14 cellular contexts compared by ENCODE assay signal in genomic region chr7:104845541-104845940, GRCh38.
"Had no signal": no experiment of that assay in that cellular context is flagged by ENCODE, and none has a peak within 500 bp of the region (broad histone marks: within the 10 kb centered on the region; RNA-seq: fewer than 3 reads in every experiment).

No MANE protein-coding gene starts in this region.

- H3K9me3 ChIP-seq: colonic mucosa, esophagus squamous epithelium, mucosa of descending colon, thoracic aorta, upper lobe of right lung had no signal

- H3K27ac ChIP-seq: colonic mucosa, esophagus squamous epithelium, skin epidermis, thoracic aorta, upper lobe of right lung had no signal

- H3K4me1 ChIP-seq: colonic mucosa, esophagus squamous epithelium, upper lobe of right lung had no signal

- H3K27me3 ChIP-seq: colonic mucosa, upper lobe of right lung had no signal

- H3K4me3 ChIP-seq: colonic mucosa, esophagus squamous epithelium, mucosa of descending colon, skin epidermis, thoracic aorta, upper lobe of right lung had no signal

- DNase-seq: activated CD4-positive, alpha-beta memory T cell treated with anti-CD3 and anti-CD28 coated beads, Interleukin-2, amount 10 ng/mL, durations not matched to agents 7 days and 5 days; activated CD4-positive, alpha-beta T cell treated with anti-CD3 and anti-CD28 coated beads for 4 hours; activated naive CD4-positive, alpha-beta T cell treated with anti-CD3 and anti-CD28 coated beads, Interleukin-2, amount 50 U/mL, for 16 hours; activated T-cell treated with anti-CD3 and anti-CD28 coated beads, Interleukin-2, amount 50 U/mL, for 24 hours; colonic mucosa; esophagus squamous epithelium; glutamatergic neuron; mucosa of descending colon; naive thymus-derived CD4-positive, alpha-beta T cell; right cardiac atrium; SW 1271; upper lobe of right lung had no signal

- H3K36me3 ChIP-seq: colonic mucosa, esophagus squamous epithelium, thoracic aorta, upper lobe of right lung had no signal
